In genomic region chr2:230712443-230713330, GRCh38 we compare ENCODE assay signal across 8 cellular contexts. TPM values are rescaled to one million over a fixed set of nuclear protein-coding genes. Genes with fewer than 3 reads are reported as not detected.
A peak's percentile ranks its signal among the peaks of the same experiment; 100 is the strongest.
DNase-seq lines count a peak whose midpoint lies in the region; ATAC-seq, FAIRE-seq and TF ChIP-seq lines count a peak whose summit lies in the region.

TSS of gene CAB39 (plus strand) at chr2:230712842. CDS start at chr2:230760002, 47,160 bp downstream.

- no peak for FAIRE-seq in pancreas (lab: Jason Lieb, UNC)

- H3K9me3 Mint-ChIP-seq in activated naive CD8-positive, alpha-beta T cell treated with anti-CD3 and anti-CD28 coated beads for 36 hours, result no peaks in the 10 kb centered on the region

- H3K27ac ChIP-seq in pancreas (peak within 1 kb of the TSS; percentile 86 to 92 (median 90)), tibial artery (peak within 1 kb of the TSS; percentile 90 to 94)

- H3K36me3 Mint-ChIP-seq in activated naive CD8-positive, alpha-beta T cell treated with anti-CD3 and anti-CD28 coated beads for 36 hours, result peaks cover 25% of the 10 kb centered on the region

- 0% methylated on average over 81 to 110 of the region's 110 CpGs for WGBS in pancreas, 2 donors

- peaks cover 0 to 36% (median 8%) of the 10 kb centered on the region in 3 donors for H3K4me1 ChIP-seq in pancreas
- H3K4me1 ChIP-seq in tibial artery, result peaks cover 0 to 37% (median 32%) of the 10 kb centered on the region in 4 donors

- peak; percentile 77 for TF ChIP-seq CTCF in GM12864 (IDR thresholded peaks at IDR 0.05; ENCODE audit: low read depth, low read length, missing control alignments)
- peak; percentile 82 to 85 (median 82) for TF ChIP-seq CTCF in pancreas (IDR thresholded peaks at IDR 0.05)
- peak; percentile 82 to 84 for TF ChIP-seq CTCF in tibial artery (IDR thresholded peaks at IDR 0.05)

- intact Hi-C loops in Right ventricle myocardium inferior (cut with DNase I), result loop anchor here (2.0 to 5.0 kb wide), 4 partner anchors 44 to 86 kb away; no protein-coding TSS in a partner anchor
- intact Hi-C loops in pancreas (cut with DNase I), result no loop called here
- intact Hi-C loops in tibial artery (cut with DNase I; ENCODE audit: low total_unique reads), result loop anchor here (2.0 kb wide), 1 partner anchor 84 kb away; no protein-coding TSS in a partner anchor

- ATAC-seq in HG02610 (IDR thresholded peaks at IDR 0.05; ENCODE audit: unreplicated experiment), result peak; percentile 88
- ATAC-seq in Right ventricle myocardium inferior, result peak; percentile 97
- peak; percentile 92 to 94 (median 94) for ATAC-seq in pancreas

- peak within 1 kb of the TSS; percentile 98 for H3K27ac Mint-ChIP-seq in activated naive CD8-positive, alpha-beta T cell treated with anti-CD3 and anti-CD28 coated beads for 36 hours

- H3K27me3 Mint-ChIP-seq in activated naive CD8-positive, alpha-beta T cell treated with anti-CD3 and anti-CD28 coated beads for 36 hours, result no peaks in the 10 kb centered on the region

- peak within 1 kb of the TSS; percentile 99 for H3K4me3 Mint-ChIP-seq in activated naive CD8-positive, alpha-beta T cell treated with anti-CD3 and anti-CD28 coated beads for 36 hours

- peaks cover 44% of the 10 kb centered on the region for H3K4me1 Mint-ChIP-seq in activated naive CD8-positive, alpha-beta T cell treated with anti-CD3 and anti-CD28 coated beads for 36 hours

- H3K9me3 ChIP-seq in pancreas (no peaks in the 10 kb centered on the region), tibial artery (no peaks in the 10 kb centered on the region)

- H3K27me3 ChIP-seq in pancreas (no peaks in the 10 kb centered on the region), tibial artery (no peaks in the 10 kb centered on the region)

- DNase-seq in GM12864 (ENCODE audit: low read depth), result peak; percentile 71
- peak; percentile 71 for DNase-seq in NCI-H1092 (lab: John Stamatoyannopoulos, UW)
- peak; percentile 99 for DNase-seq in SKM-1 treated with dmso at 0.1 percent for 144 hours (lab: John Stamatoyannopoulos, UW; ENCODE audit: unreplicated experiment)
- peak; percentile 94 for DNase-seq in activated naive CD8-positive, alpha-beta T cell treated with anti-CD3 and anti-CD28 coated beads for 36 hours
- peak; percentile 97 for DNase-seq in Right ventricle myocardium inferior (ENCODE audit: missing footprints)
- peak; percentile 76 to 95 (median 85) for DNase-seq in pancreas
- DNase-seq in tibial artery, result peak; percentile 72 to 91

- peak within 1 kb of the TSS; percentile 94 for H3K4me3 ChIP-seq in GM12864 (ENCODE audit: low read depth, low read length)
- H3K4me3 ChIP-seq in pancreas, result peak within 1 kb of the TSS; percentile 89 to 98 (median 96)
- H3K4me3 ChIP-seq in tibial artery, result peak within 1 kb of the TSS; percentile 77 to 95

- H3K36me3 ChIP-seq in pancreas (no peaks in the 10 kb centered on the region), tibial artery (no peaks in the 10 kb centered on the region)

RNA-seq across cellular contexts. Expression of gene CAB39, which starts in this region (rescaled TPM):
- total RNA-seq in activated naive CD8-positive, alpha-beta T cell treated with anti-CD3 and anti-CD28 coated beads for 36 hours, result 100 to 1,000 TPM; 119 to 122 TPM
- total RNA-seq in Right ventricle myocardium inferior (91.9 TPM), pancreas (10 to 100 TPM; 15.9 to 41.6 (median 22.0) TPM)
- polyA plus RNA-seq in pancreas, result 10 to 100 TPM in 1 of 2 donors, 1 to 10 TPM in 1; 9.9 to 15.3 TPM

Comparison
In these comparisons a context has a peak if more than half of its experiments do, and no peak if none do; other contexts are left out.
1. Peak in every context shown above with its lines: DNase-seq, ATAC-seq, H3K4me3 ChIP-seq and H3K27ac ChIP-seq.
2. intact Hi-C loops: an anchor here in Right ventricle myocardium inferior (2.0 to 5.0 kb wide) and tibial artery (2.0 kb wide); none called in pancreas.